ENCODE assay signal across 27 cellular contexts in the genomic region with DNA sequence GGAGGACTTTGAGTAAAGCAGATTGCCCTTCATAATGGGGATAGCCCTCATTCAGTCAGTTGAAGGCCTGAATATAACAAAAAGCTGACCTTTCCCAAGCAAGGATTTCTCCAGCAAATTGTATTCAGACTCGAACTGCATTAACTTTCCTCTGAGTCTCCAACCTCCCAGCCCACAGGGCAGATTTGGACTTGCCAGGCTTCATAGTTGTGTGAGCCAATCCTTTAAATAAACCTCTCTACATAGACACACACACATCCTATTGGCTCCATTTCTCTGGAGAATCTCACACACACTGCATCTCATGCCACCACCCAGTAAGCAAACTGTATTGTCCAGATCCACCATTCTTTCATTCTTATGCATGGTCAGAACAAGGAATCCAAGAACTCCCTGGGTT.
A peak's percentile ranks its signal among the peaks of the same experiment; 100 is the strongest.
DNase-seq lines count a peak whose midpoint lies in the region; ATAC-seq, FAIRE-seq and TF ChIP-seq lines count a peak whose summit lies in the region.
"Had no signal": no experiment of that assay in that cellular context is flagged by ENCODE, and none has a peak within 500 bp of the region (broad histone marks: within the 10 kb centered on the region; RNA-seq: fewer than 3 reads in every experiment).

No MANE protein-coding gene starts in this region.

- no peak for TF ChIP-seq POLR2A in endothelial cell of umbilical vein (IDR thresholded peaks at IDR 0.05; ENCODE audit: low read depth, low read length)

- H3K36me3 ChIP-seq in mammary epithelial cell (ENCODE audit: insufficient read depth, low read length): no peaks in the 10 kb centered on the region
- H3K36me3 ChIP-seq in endothelial cell of umbilical vein (ENCODE audit: control insufficient read depth in 2 of 2, extremely low read depth in 1 of 2, insufficient read depth in 2 of 2, low read length in 2 of 2): no peaks in the 10 kb centered on the region
- H3K36me3 ChIP-seq in keratinocyte (ENCODE audit: control insufficient read depth in 2 of 2, extremely low read depth in 1 of 2, insufficient read depth in 2 of 2, low read length in 2 of 2): no peaks in the 10 kb centered on the region
- H3K36me3 ChIP-seq: BLaER1 treated with 17β-estradiol and CSF1 and Interleukin-3, amounts not matched to agents 10 nM and 100 nM had no signal

- in situ Hi-C loops in mammary epithelial cell (cut with MboI; ENCODE audit: low sequenced_read_pairs in 2 of 2): no loop called here

- peaks cover 16% of the 10 kb centered on the region for H3K4me1 Mint-ChIP-seq in MCF 10A (ENCODE audit: insufficient read depth, unreplicated experiment)
- H3K4me1 Mint-ChIP-seq: B cell had no signal

- peak overlapping the region; percentile 75 for H2AFZ ChIP-seq in mammary epithelial cell (ENCODE audit: low read depth, low read length)
- H2AFZ ChIP-seq in endothelial cell of umbilical vein (ENCODE audit: low read depth, low read length): no peak overlapping the region
- peak overlapping the region; percentile 24 for H2AFZ ChIP-seq in keratinocyte (ENCODE audit: control insufficient read depth, low read length)

- no peaks in the 10 kb centered on the region for H3K27me3 Mint-ChIP-seq in MCF 10A (ENCODE audit: insufficient read depth, unreplicated experiment)
- H3K27me3 Mint-ChIP-seq: B cell; CD4-positive, alpha-beta T cell had no signal

- no TSS peak for BruUV-seq in mammary epithelial cell (replicated peaks; lab: Mats Ljungman, UMichigan)
- no TSS peak for BruUV-seq in MCF 10A (replicated peaks; lab: Mats Ljungman, UMichigan)
- BruUV-seq in endothelial cell of umbilical vein (replicated peaks; lab: Mats Ljungman, UMichigan): no TSS peak

- no peak overlapping the region for H3K4me3 ChIP-seq in mammary epithelial cell (replicated peaks in 1 of 3; ENCODE audit: insufficient read depth in 1 of 3, low read depth in 2 of 3, low read length in 3 of 3)
- H3K4me3 ChIP-seq in endothelial cell of umbilical vein (replicated peaks in 1 of 3; ENCODE audit: insufficient read depth in 1 of 3, low read depth in 1 of 3, low read length in 3 of 3): no peak overlapping the region
- no peak overlapping the region for H3K4me3 ChIP-seq in keratinocyte (ENCODE audit: control insufficient read depth in 2 of 3, extremely low read depth in 1 of 3, insufficient read depth in 2 of 3, low read depth in 1 of 3, low read length in 3 of 3)
- H3K4me3 ChIP-seq: A549; BLaER1 treated with 17β-estradiol and CSF1 and Interleukin-3, amounts not matched to agents 10 nM and 100 nM; GM12878 had no signal

- no peaks in the 10 kb centered on the region for H3K9me1 ChIP-seq in endothelial cell of umbilical vein (replicated peaks; ENCODE audit: control insufficient read depth, extremely low read depth, insufficient read depth, low read length)
- H3K9me1 ChIP-seq in keratinocyte (ENCODE audit: control insufficient read depth, extremely low read depth, insufficient read depth, low read length): no peaks in the 10 kb centered on the region

- H3K4me1 ChIP-seq in mammary epithelial cell (ENCODE audit: insufficient read depth, low read length): peaks cover 20% of the 10 kb centered on the region
- H3K4me1 ChIP-seq in endothelial cell of umbilical vein (ENCODE audit: control insufficient read depth, extremely low read depth, insufficient read depth, low read length): no peaks in the 10 kb centered on the region
- H3K4me1 ChIP-seq in keratinocyte (ENCODE audit: control insufficient read depth, extremely low read depth, insufficient read depth, low read length): peaks cover 23% of the 10 kb centered on the region
- H3K4me1 ChIP-seq: A549; BLaER1 treated with 17β-estradiol and CSF1 and Interleukin-3, amounts not matched to agents 10 nM and 100 nM; Caco-2 had no signal

- CTCF ChIA-PET in mammary epithelial cell (lab: Charles Lee; ENCODE audit: low non-redundant PET): no interaction called here
- CTCF ChIA-PET in MCF 10A (lab: Yijun Ruan, JAX): interaction anchor here (0.9 to 1.3 kb wide), 3 partner anchors 20 to 374 kb away, joined by 3 to 4 read pairs (median 3); no protein-coding TSS in a partner anchor
- CTCF ChIA-PET in endothelial cell of umbilical vein (lab: Charles Lee): no interaction called here

- H3K4me2 ChIP-seq in mammary epithelial cell (ENCODE audit: insufficient read depth, low read depth, low read length): peak overlapping the region; percentile 49
- H3K4me2 ChIP-seq in endothelial cell of umbilical vein (ENCODE audit: insufficient read depth, low read length): no peak overlapping the region
- peak overlapping the region; percentile 43 for H3K4me2 ChIP-seq in keratinocyte (ENCODE audit: control insufficient read depth, extremely low read depth, insufficient read depth, low read depth, low read length)
- H3K4me2 ChIP-seq: A549; BLaER1 treated with 17β-estradiol and CSF1 and Interleukin-3, amounts not matched to agents 10 nM and 100 nM had no signal

- DNase-seq in mammary epithelial cell: peak; percentile 56
- no peak for DNase-seq in MCF 10A (ENCODE audit: unreplicated experiment)
- no peak for DNase-seq in endothelial cell of umbilical vein (ENCODE audit: low read depth, low spot score)
- DNase-seq in epithelial cell of prostate (ENCODE audit: low read depth, low spot score): no peak
- DNase-seq in keratinocyte (ENCODE audit: low read depth, low spot score): no peak
- no peak for DNase-seq in SHP77 (lab: John Stamatoyannopoulos, UW)
- no peak for DNase-seq in HT-29 (ENCODE audit: low spot score)
- DNase-seq: AML-193; Caco-2; Calu3; CD4-positive, alpha-beta T cell; CD8-positive, alpha-beta T cell; DMS53; DMS79; DND-41; EL; GDM1 had no signal

- no peaks in the 10 kb centered on the region for H3K9me3 Mint-ChIP-seq in MCF 10A (ENCODE audit: unreplicated experiment)

- intact Hi-C loops in mammary epithelial cell (cut with micrococcal nuclease) (no loop called here), MCF 10A (cut with micrococcal nuclease) (no loop called here), endothelial cell of umbilical vein (cut with micrococcal nuclease) (no loop called here)

- dilution Hi-C loops in mammary epithelial cell (cut with HindIII; ENCODE audit: low sequenced_read_pairs): no loop called here
- dilution Hi-C loops in endothelial cell of umbilical vein (cut with MboI; ENCODE audit: extremely low pct_ligation_motif_present, low sequenced_read_pairs): no loop called here
- dilution Hi-C loops in keratinocyte (cut with MboI; ENCODE audit: extremely low pct_ligation_motif_present, low sequenced_read_pairs): no loop called here

- H3K27ac ChIP-seq in mammary epithelial cell (ENCODE audit: insufficient read depth, low read depth, low read length) (no peak overlapping the region), endothelial cell of umbilical vein (ENCODE audit: insufficient read depth, low read depth, low read length) (no peak overlapping the region), epithelial cell of prostate (peak overlapping the region; percentile 16), keratinocyte (ENCODE audit: control insufficient read depth, insufficient read depth, low read length) (no peak overlapping the region)
- H3K27ac ChIP-seq: 22Rv1; A549; BLaER1 treated with 17β-estradiol and CSF1 and Interleukin-3, amounts not matched to agents 10 nM and 100 nM; C4-2B had no signal

- no peaks in the 10 kb centered on the region for H3K27me3 ChIP-seq in mammary epithelial cell (ENCODE audit: insufficient read depth, low read length)
- H3K27me3 ChIP-seq in endothelial cell of umbilical vein (ENCODE audit: control insufficient read depth in 2 of 2, insufficient read depth in 2 of 2, low read length in 2 of 2): peaks cover 0 to 12% of the 10 kb centered on the region in 2 experiments
- H3K27me3 ChIP-seq in keratinocyte (ENCODE audit: control insufficient read depth, extremely low read depth, insufficient read depth, low read length): no peaks in the 10 kb centered on the region
- H3K27me3 ChIP-seq: BLaER1 treated with 17β-estradiol and CSF1 and Interleukin-3, amounts not matched to agents 10 nM and 100 nM had no signal

- H3K36me3 Mint-ChIP-seq in MCF 10A (ENCODE audit: insufficient read depth, unreplicated experiment): no peaks in the 10 kb centered on the region
- H3K36me3 Mint-ChIP-seq: CD8-positive, alpha-beta T cell had no signal

- H3K27ac Mint-ChIP-seq in MCF 10A (ENCODE audit: low read depth, unreplicated experiment): no peak overlapping the region
- H3K27ac Mint-ChIP-seq: B cell; CD4-positive, alpha-beta T cell; CD8-positive, alpha-beta T cell had no signal

- ATAC-seq in HG02642 (IDR thresholded peaks at IDR 0.05; ENCODE audit: poor library complexity, unreplicated experiment): no peak
- ATAC-seq: A549; CD8-positive, alpha-beta T cell; GM12878 had no signal

- no peak overlapping the region for H3K4me3 Mint-ChIP-seq in MCF 10A (ENCODE audit: unreplicated experiment)
- H3K4me3 Mint-ChIP-seq: B cell; CD4-positive, alpha-beta T cell; CD8-positive, alpha-beta T cell had no signal

- no peaks in the 10 kb centered on the region for H3K9me3 ChIP-seq in mammary epithelial cell (replicated peaks; ENCODE audit: insufficient read depth, low read length)
- H3K9me3 ChIP-seq in endothelial cell of umbilical vein (replicated peaks; ENCODE audit: control insufficient read depth, insufficient read depth, low read length): no peaks in the 10 kb centered on the region
- no peaks in the 10 kb centered on the region for H3K9me3 ChIP-seq in keratinocyte (ENCODE audit: control insufficient read depth, low read depth, low read length)
- H3K9me3 ChIP-seq: A549; BLaER1 treated with 17β-estradiol and CSF1 and Interleukin-3, amounts not matched to agents 10 nM and 100 nM; Caco-2 had no signal

- no peaks in the 10 kb centered on the region for H4K20me1 ChIP-seq in mammary epithelial cell (ENCODE audit: insufficient read depth, low read length)
- no peaks in the 10 kb centered on the region for H4K20me1 ChIP-seq in endothelial cell of umbilical vein (replicated peaks; ENCODE audit: control insufficient read depth, extremely low read depth, insufficient read depth, low read length)
- no peaks in the 10 kb centered on the region for H4K20me1 ChIP-seq in keratinocyte (ENCODE audit: control insufficient read depth, extremely low read depth, insufficient read depth, low read length)
- H4K20me1 ChIP-seq: BLaER1 treated with 17β-estradiol and CSF1 and Interleukin-3, amounts not matched to agents 10 nM and 100 nM had no signal

- H3K9ac ChIP-seq in mammary epithelial cell (ENCODE audit: insufficient read depth, low read length) (no peak overlapping the region), endothelial cell of umbilical vein (replicated peaks; ENCODE audit: extremely low read depth, insufficient read depth, low read length) (no peak overlapping the region), keratinocyte (ENCODE audit: control insufficient read depth, extremely low read depth, insufficient read depth, low read length) (no peak overlapping the region)
- H3K9ac ChIP-seq: BLaER1 treated with 17β-estradiol and CSF1 and Interleukin-3, amounts not matched to agents 10 nM and 100 nM had no signal

- peak; percentile 31 for FAIRE-seq in endothelial cell of umbilical vein (lab: Jason Lieb, UNC)
- peak; percentile 92 for FAIRE-seq in keratinocyte (lab: Jason Lieb, UNC)
- FAIRE-seq: A549, D721Med, GM12878, GM12892, GM18507 had no signal

- H3K79me2 ChIP-seq in mammary epithelial cell (ENCODE audit: insufficient read depth, low read length) (no peaks in the 10 kb centered on the region), endothelial cell of umbilical vein (ENCODE audit: control insufficient read depth, insufficient read depth, low read length) (no peaks in the 10 kb centered on the region), keratinocyte (ENCODE audit: control insufficient read depth, insufficient read depth, low read length) (no peaks in the 10 kb centered on the region)

- POLR2A ChIA-PET in MCF 10A (lab: Yijun Ruan, JAX) (no interaction called here), endothelial cell of umbilical vein (lab: Charles Lee) (no interaction called here)

- TF ChIP-seq CTCF in mammary epithelial cell (conservative IDR thresholded peaks at IDR 0.05 in 1 of 2, IDR thresholded peaks at IDR 0.05 in 1 of 2; ENCODE audit: extremely low read depth in 1 of 2, insufficient read depth in 1 of 2, low read depth in 1 of 2, low read length in 2 of 2) (no peak), MCF 10A (IDR thresholded peaks at IDR 0.05; ENCODE audit: unreplicated experiment) (no peak), endothelial cell of umbilical vein (IDR thresholded peaks at IDR 0.05; ENCODE audit: extremely low read depth in 1 of 2, insufficient read depth in 1 of 2, low read depth in 1 of 2, low read length in 2 of 2) (no peak), keratinocyte (optimal IDR thresholded peaks at IDR 0.05 in 1 of 3, IDR thresholded peaks at IDR 0.05 in 1 of 3, conservative IDR thresholded peaks at IDR 0.05 in 1 of 3; ENCODE audit: extremely low read depth in 1 of 3, insufficient read depth in 2 of 3, low read length in 3 of 3) (no peak)

- 0% methylated on average over 1 of the region's 1 CpG for WGBS in mammary epithelial cell (ENCODE audit: low coverage, missing lambda C conversion rate)
